Comparison of ENCODE assay signal across 3 cellular contexts in the genomic region with DNA sequence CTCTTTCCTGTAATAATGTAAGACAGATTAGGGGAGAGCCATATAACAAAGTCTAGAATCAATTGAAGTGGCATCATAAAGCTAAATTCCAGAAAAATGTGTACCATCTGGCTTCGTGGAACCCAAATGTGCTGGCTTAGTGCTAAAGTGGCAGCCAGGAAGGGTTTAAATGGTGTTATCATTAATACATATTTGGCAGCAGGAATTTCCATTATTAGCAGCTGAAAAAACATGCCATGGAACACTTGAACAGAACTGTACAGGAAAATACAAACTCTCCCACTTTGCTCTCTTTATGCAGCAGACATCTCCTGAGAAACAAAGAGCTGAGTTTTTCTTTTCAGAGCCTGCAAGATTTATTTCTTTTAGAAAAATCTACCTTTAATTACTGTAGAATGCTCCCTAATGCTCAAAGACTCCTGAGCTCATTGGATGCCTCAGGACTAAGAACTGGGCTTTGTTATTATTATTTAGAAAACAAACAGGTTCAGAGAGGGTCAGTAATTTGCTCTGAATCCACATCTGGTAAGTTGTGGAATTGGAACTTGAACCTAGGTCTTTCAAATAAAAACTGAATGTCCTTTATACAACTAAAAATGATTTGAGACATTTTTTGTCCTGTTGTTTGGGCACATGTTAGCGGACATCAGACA.
A peak's percentile ranks its signal among the peaks of the same experiment; 100 is the strongest.
TF ChIP-seq lines count a peak whose summit lies in the region.

No MANE protein-coding gene starts in this region.

TF ChIP-seq in SK-N-SH treated with all-trans-retinoic acid at 6 μM for 48 hours, 23 proteins besides CTCF, POLR2A, EP300 and RAD21:
- TF ChIP-seq CSDC2 (CRISPR knock-in tag; IDR thresholded peaks at IDR 0.05) (no peak), ISL1 (CRISPR knock-in tag; IDR thresholded peaks at IDR 0.05) (peak; percentile 54), TCF4 (CRISPR knock-in tag; IDR thresholded peaks at IDR 0.05; ENCODE audit: borderline replicate concordance) (peak; percentile 71; the same call in 1 of the 2 replicates)
TF ChIP-seq in SK-N-SH treated with all-trans-retinoic acid at 6 μM for 48 hours: peak in this region for 2.

TF ChIP-seq in SK-N-SH, 30 proteins besides CTCF, POLR2A, EP300 and RAD21:
- TF ChIP-seq ELF1 (IDR thresholded peaks at IDR 0.05): no peak
- TF ChIP-seq EZH2phosphoT487 (IDR thresholded peaks at IDR 0.05; ENCODE audit: borderline replicate concordance, low read depth): no peak
- no peak for TF ChIP-seq NRF1 (IDR thresholded peaks at IDR 0.05; ENCODE audit: low read depth, low read length)
- no peak for TF ChIP-seq MEF2A (IDR thresholded peaks at IDR 0.05; ENCODE audit: borderline replicate concordance, low read depth)
- TF ChIP-seq, protein P1, sequence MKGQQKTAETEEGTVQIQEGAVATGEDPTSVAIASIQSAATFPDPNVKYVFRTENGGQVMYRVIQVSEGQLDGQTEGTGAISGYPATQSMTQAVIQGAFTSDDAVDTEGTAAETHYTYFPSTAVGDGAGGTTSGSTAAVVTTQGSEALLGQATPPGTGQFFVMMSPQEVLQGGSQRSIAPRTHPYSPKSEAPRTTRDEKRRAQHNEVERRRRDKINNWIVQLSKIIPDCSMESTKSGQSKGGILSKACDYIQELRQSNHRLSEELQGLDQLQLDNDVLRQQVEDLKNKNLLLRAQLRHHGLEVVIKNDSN (IDR thresholded peaks at IDR 0.05; ENCODE audit: borderline replicate concordance, low read depth): no peak
- no peak for TF ChIP-seq RFX5 (IDR thresholded peaks at IDR 0.05; ENCODE audit: low read length)
- TF ChIP-seq, protein P2, sequence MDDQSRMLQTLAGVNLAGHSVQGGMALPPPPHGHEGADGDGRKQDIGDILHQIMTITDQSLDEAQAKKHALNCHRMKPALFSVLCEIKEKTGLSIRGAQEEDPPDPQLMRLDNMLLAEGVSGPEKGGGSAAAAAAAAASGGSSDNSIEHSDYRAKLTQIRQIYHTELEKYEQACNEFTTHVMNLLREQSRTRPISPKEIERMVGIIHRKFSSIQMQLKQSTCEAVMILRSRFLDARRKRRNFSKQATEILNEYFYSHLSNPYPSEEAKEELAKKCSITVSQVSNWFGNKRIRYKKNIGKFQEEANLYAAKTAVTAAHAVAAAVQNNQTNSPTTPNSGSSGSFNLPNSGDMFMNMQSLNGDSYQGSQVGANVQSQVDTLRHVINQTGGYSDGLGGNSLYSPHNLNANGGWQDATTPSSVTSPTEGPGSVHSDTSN (IDR thresholded peaks at IDR 0.05): no peak
- TF ChIP-seq RCOR1 (IDR thresholded peaks at IDR 0.05; ENCODE audit: low read length): no peak
- no peak for TF ChIP-seq TEAD4 (IDR thresholded peaks at IDR 0.05; ENCODE audit: borderline replicate concordance, insufficient read depth)
- no peak for TF ChIP-seq TAF1 (IDR thresholded peaks at IDR 0.05; ENCODE audit: borderline replicate concordance, low read depth, low read length)
- no peak for TF ChIP-seq FOXM1 (IDR thresholded peaks at IDR 0.05; ENCODE audit: low read depth)
- TF ChIP-seq, protein P3, sequence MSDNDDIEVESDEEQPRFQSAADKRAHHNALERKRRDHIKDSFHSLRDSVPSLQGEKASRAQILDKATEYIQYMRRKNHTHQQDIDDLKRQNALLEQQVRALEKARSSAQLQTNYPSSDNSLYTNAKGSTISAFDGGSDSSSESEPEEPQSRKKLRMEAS (IDR thresholded peaks at IDR 0.05; ENCODE audit: low read depth): no peak
- TF ChIP-seq, protein P4, sequence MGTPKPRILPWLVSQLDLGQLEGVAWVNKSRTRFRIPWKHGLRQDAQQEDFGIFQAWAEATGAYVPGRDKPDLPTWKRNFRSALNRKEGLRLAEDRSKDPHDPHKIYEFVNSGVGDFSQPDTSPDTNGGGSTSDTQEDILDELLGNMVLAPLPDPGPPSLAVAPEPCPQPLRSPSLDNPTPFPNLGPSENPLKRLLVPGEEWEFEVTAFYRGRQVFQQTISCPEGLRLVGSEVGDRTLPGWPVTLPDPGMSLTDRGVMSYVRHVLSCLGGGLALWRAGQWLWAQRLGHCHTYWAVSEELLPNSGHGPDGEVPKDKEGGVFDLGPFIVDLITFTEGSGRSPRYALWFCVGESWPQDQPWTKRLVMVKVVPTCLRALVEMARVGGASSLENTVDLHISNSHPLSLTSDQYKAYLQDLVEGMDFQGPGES (IDR thresholded peaks at IDR 0.05; ENCODE audit: low read depth, low read length): no peak
- TF ChIP-seq RXRA (IDR thresholded peaks at IDR 0.05; ENCODE audit: borderline replicate concordance, low read depth): no peak
- TF ChIP-seq NFIC (IDR thresholded peaks at IDR 0.05; ENCODE audit: borderline replicate concordance): no peak

TF ChIP-seq in endothelial cell of umbilical vein, 7 proteins besides CTCF, POLR2A, EP300 and RAD21:
- TF ChIP-seq, protein P3 (IDR thresholded peaks at IDR 0.05; ENCODE audit: insufficient read depth, insufficient read length): no peak
- TF ChIP-seq FOS (IDR thresholded peaks at IDR 0.05; ENCODE audit: borderline replicate concordance, insufficient read depth, low read length) (no peak), JUN (IDR thresholded peaks at IDR 0.05; ENCODE audit: borderline replicate concordance, insufficient read depth, insufficient read length, low read depth) (no peak), GATA2 (IDR thresholded peaks at IDR 0.05; ENCODE audit: insufficient read depth, insufficient read length, low read depth, low read length) (no peak), MYC (IDR thresholded peaks at IDR 0.05; ENCODE audit: low read depth, low read length) (no peak), EZH2 (IDR thresholded peaks at IDR 0.05; ENCODE audit: borderline replicate concordance, low read depth, low read length, severe bottlenecking) (no peak), POLR2AphosphoS5 (IDR thresholded peaks at IDR 0.05; ENCODE audit: insufficient read depth, low read depth, low read length) (no peak)
TF ChIP-seq in endothelial cell of umbilical vein: peak in this region for 0.
